18 cellular contexts compared by ENCODE assay signal in the genomic region with DNA sequence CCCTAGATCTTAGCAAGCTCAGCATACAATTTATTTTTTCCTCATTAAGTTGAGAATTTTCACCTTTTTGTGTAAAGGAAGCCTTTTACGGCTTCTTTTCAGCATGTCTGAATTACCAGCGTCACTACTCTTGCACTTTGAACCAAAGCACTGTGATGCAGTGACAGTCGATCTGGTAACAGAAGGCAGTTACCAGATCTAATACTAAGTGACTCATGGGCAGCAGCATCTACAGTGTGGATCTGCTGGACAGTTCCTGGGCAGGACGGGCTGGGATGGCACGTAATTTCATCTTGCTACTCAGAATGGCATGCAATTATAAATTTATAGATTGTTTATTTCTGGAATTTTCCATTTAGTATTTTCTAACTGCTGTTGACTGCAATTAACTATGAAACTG. TPM values are rescaled to one million over a fixed set of nuclear protein-coding genes. Genes with fewer than 3 reads are reported as not detected.
DNase-seq lines count a peak whose midpoint lies in the region; ATAC-seq and TF ChIP-seq lines count a peak whose summit lies in the region.
"Had no signal": no experiment of that assay in that cellular context is flagged by ENCODE, and none has a peak within 500 bp of the region (broad histone marks: within the 10 kb centered on the region; RNA-seq: fewer than 3 reads in every experiment).

No MANE protein-coding gene starts in this region.

- no peak for TF ChIP-seq CTCF in stomach (IDR thresholded peaks at IDR 0.05)

- intact Hi-C loops in left colon (cut with DNase I, micrococcal nuclease) = no loop called here
- intact Hi-C loops in stomach (cut with DNase I; ENCODE audit: low total_unique reads) = no loop called here

- H3K36me3 ChIP-seq in KOPT-K1 (ENCODE audit: insufficient read depth, low read length) = no peaks in the 10 kb centered on the region
- no peaks in the 10 kb centered on the region for H3K36me3 ChIP-seq in Karpas-422 (ENCODE audit: insufficient read depth, low read length)
- no peaks in the 10 kb centered on the region for H3K36me3 ChIP-seq in stomach

- peak overlapping the region; percentile 11 for H3K27ac ChIP-seq in KOPT-K1 (ENCODE audit: low read depth, low read length, poor library complexity, severe bottlenecking)
- no peak overlapping the region for H3K27ac ChIP-seq in Karpas-422 (ENCODE audit: low read length)
- H3K27ac ChIP-seq in stomach = no peak overlapping the region
- H3K27ac ChIP-seq: KMS-11 had no signal

- H3K9me3 ChIP-seq in KOPT-K1 (ENCODE audit: insufficient read depth, low read length, poor library complexity, severe bottlenecking) (no peaks in the 10 kb centered on the region), Karpas-422 (ENCODE audit: low read length) (no peaks in the 10 kb centered on the region), stomach (no peaks in the 10 kb centered on the region)

- peaks cover 3% of the 10 kb centered on the region for H3K4me1 ChIP-seq in Karpas-422 (ENCODE audit: low read length)
- H3K4me1 ChIP-seq in stomach = no peaks in the 10 kb centered on the region

- H4K20me1 ChIP-seq in Karpas-422 (ENCODE audit: insufficient read depth, low read depth, low read length) = no peaks in the 10 kb centered on the region

- H3K27me3 ChIP-seq in Karpas-422 (ENCODE audit: low read length) (no peaks in the 10 kb centered on the region), stomach (peaks cover 0 to 6% (median 0%) of the 10 kb centered on the region in 3 donors)

- H3K4me3 ChIP-seq in Karpas-422 (ENCODE audit: low read length) = no peak overlapping the region
- H3K4me3 ChIP-seq in stomach = no peak overlapping the region
- H3K4me3 ChIP-seq: GM12878 had no signal

- DNase-seq in ELR (ENCODE audit: low read depth) (peak; percentile 7), left colon (no peak), Karpas-422 (no peak), stomach (no peak)
- DNase-seq in central memory CD4-positive, alpha-beta T cell = no peak
- DNase-seq: DMS153, NCI-H146, NCI-H2081 treated with DMSO at 0.1 percent for 48 hours, NCI-H226, NCI-H748 treated with DMSO at 0.1 percent for 48 hours, T-cell had no signal

- 64 to 75% (median 69%) methylated on average over 5 of the region's 5 CpGs for WGBS in stomach, 5 donors

- no peaks in the 10 kb centered on the region for H3K9me2 ChIP-seq in Karpas-422 (replicated peaks; ENCODE audit: insufficient read depth, low read length)

- H3K4me2 ChIP-seq in Karpas-422 (ENCODE audit: low read depth, low read length, poor library complexity, severe bottlenecking) = no peak overlapping the region
- H3K4me2 ChIP-seq: KMS-11 had no signal

- TF ChIP-seq EP300 in stomach (IDR thresholded peaks at IDR 0.05) = no peak

- TF ChIP-seq POLR2A in stomach (IDR thresholded peaks at IDR 0.05) = no peak

- peak; percentile 60 for ATAC-seq in SK-N-SH treated with all-trans-retinoic acid at 6 μM for 48 hours
- ATAC-seq in left colon = peak; percentile 28
- no peak for ATAC-seq in HG03159 (IDR thresholded peaks at IDR 0.05; ENCODE audit: unreplicated experiment)
- ATAC-seq: GM12878, T-cell had no signal

- H3K79me2 ChIP-seq in Karpas-422 (ENCODE audit: low read length) = no peaks in the 10 kb centered on the region

- H2AFZ ChIP-seq in Karpas-422 (ENCODE audit: low read length) = no peak overlapping the region

- H3K9ac ChIP-seq in Karpas-422 (ENCODE audit: low read length) = no peak overlapping the region
- H3K9ac ChIP-seq: KMS-11 had no signal

TF ChIP-seq in SK-N-SH treated with all-trans-retinoic acid at 6 μM for 48 hours, 23 proteins besides CTCF, POLR2A, EP300 and RAD21:
- TF ChIP-seq, protein P1, sequence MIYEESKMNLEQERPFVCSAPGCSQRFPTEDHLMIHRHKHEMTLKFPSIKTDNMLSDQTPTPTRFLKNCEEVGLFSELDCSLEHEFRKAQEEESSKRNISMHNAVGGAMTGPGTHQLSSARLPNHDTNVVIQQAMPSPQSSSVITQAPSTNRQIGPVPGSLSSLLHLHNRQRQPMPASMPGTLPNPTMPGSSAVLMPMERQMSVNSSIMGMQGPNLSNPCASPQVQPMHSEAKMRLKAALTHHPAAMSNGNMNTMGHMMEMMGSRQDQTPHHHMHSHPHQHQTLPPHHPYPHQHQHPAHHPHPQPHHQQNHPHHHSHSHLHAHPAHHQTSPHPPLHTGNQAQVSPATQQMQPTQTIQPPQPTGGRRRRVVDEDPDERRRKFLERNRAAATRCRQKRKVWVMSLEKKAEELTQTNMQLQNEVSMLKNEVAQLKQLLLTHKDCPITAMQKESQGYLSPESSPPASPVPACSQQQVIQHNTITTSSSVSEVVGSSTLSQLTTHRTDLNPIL (CRISPR knock-in tag; IDR thresholded peaks at IDR 0.05; ENCODE audit: low read depth) = no peak
- TF ChIP-seq TCF4 (CRISPR knock-in tag; IDR thresholded peaks at IDR 0.05; ENCODE audit: borderline replicate concordance) (no peak), GLIS3 (CRISPR knock-in tag; IDR thresholded peaks at IDR 0.05) (no peak), SNAI2 (CRISPR knock-in tag; IDR thresholded peaks at IDR 0.05) (no peak)
- TF ChIP-seq, protein P2, sequence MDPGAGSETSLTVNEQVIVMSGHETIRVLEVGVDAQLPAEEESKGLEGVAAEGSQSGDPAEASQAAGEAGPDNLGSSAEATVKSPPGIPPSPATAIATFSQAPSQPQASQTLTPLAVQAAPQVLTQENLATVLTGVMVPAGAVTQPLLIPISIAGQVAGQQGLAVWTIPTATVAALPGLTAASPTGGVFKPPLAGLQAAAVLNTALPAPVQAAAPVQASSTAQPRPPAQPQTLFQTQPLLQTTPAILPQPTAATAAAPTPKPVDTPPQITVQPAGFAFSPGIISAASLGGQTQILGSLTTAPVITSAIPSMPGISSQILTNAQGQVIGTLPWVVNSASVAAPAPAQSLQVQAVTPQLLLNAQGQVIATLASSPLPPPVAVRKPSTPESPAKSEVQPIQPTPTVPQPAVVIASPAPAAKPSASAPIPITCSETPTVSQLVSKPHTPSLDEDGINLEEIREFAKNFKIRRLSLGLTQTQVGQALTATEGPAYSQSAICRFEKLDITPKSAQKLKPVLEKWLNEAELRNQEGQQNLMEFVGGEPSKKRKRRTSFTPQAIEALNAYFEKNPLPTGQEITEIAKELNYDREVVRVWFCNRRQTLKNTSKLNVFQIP (CRISPR knock-in tag; IDR thresholded peaks at IDR 0.05; ENCODE audit: borderline replicate concordance, low read depth) = no peak

RNA-seq across cellular contexts. Expression of a gene that starts 12.0 kb away (rescaled TPM):
- total RNA-seq in left colon (under 1 TPM in 1 of 2 donors, not detected in 1; 0.67 TPM), stomach (not detected)
- total RNA-seq in Karpas-422 (2014; rRNA removed; shearing (Covaris generic); ENCODE audit: low replicate concordance) = 0.19 TPM in 1 of 2 replicates, not detected in the other
- not detected for polyA plus RNA-seq in stomach
- total RNA-seq: T-cell had no signal
- polyA plus RNA-seq: AG04450, BJ had no signal

RNA-seq across cellular contexts. Expression of a gene that starts 12.0 kb away (rescaled TPM):
- 10 to 100 TPM; 15.2 to 22.4 TPM for total RNA-seq in left colon
- total RNA-seq in Karpas-422 (2014; rRNA removed; shearing (Covaris generic); ENCODE audit: low replicate concordance) = 17.6 and 18.4 TPM in 2 replicates
- total RNA-seq in stomach = 10 to 100 TPM; 16.5 to 43.2 (median 32.9) TPM
- polyA plus RNA-seq in stomach = 10 to 100 TPM in 1 of 3 donors, 1 to 10 TPM in 2; 7.3 to 17.3 (median 9.9) TPM

RNA-seq across cellular contexts. Expression of a gene that starts 47.1 kb away (rescaled TPM):
- total RNA-seq in left colon (10 to 100 TPM; 39.2 to 39.6 TPM), stomach (10 to 100 TPM in 2 of 5 donors, 1 to 10 TPM in 2, not detected in 1; 7.1 to 46.8 (median 13.8) TPM)
- total RNA-seq in Karpas-422 (2014; rRNA removed; shearing (Covaris generic); ENCODE audit: low replicate concordance) = 32.8 and 39.0 TPM in 2 replicates
- polyA plus RNA-seq in stomach = 100 to 1,000 TPM in 1 of 3 donors, 10 to 100 TPM in 2; 90.0 to 114 (median 97.3) TPM
